Comparison of ENCODE assay signal across 8 cellular contexts in the genomic region with DNA sequence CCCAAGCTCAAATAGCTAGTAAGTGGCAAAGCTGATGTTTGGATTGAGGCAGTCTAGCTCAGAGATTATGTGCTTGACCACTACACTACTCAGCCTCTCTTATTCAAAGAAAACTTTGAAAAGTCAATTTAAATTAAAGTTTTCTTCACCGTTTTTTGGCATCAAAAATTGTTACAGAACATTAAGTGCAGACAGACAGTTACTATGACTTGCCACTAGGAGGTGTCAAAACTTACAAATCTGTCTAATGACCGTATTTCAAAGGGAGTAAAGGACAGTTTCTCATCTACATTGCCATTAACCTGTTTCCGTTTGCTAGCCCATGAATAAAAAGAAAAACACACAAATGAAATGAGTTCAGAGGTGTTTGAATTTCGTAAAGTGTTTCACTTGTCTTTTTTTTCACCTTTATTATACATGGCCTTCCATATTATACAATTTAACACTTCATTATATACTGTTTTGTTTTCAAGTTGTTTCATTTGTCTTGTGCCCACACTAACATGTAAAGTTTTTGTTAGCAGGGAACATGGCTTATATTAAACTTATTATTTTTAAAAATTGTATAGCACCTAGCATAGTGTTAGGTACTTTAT. TPM values are rescaled to one million over a fixed set of nuclear protein-coding genes. Genes with fewer than 3 reads are reported as not detected.
DNase-seq lines count a peak whose midpoint lies in the region; ATAC-seq and TF ChIP-seq lines count a peak whose summit lies in the region.

No MANE protein-coding gene starts in this region.

- no peaks in the 10 kb centered on the region for H3K4me1 Mint-ChIP-seq in neural progenitor cell

- H2AFZ ChIP-seq in neural progenitor cell (replicated peaks), result no peak overlapping the region

- no peak overlapping the region for H3K27ac Mint-ChIP-seq in neural progenitor cell

- H3K4me3 Mint-ChIP-seq in neural progenitor cell, result no peak overlapping the region

- CTCF ChIA-PET in RWPE1 (lab: Yijun Ruan, JAX), result interaction anchor here (0.5 to 2.8 kb wide), 7 partner anchors 13 to 1509 kb away, joined by 3 to 16 read pairs (median 3); no protein-coding TSS in a partner anchor

- H3K27me3 ChIP-seq in neural progenitor cell, result no peaks in the 10 kb centered on the region

- H3K9ac ChIP-seq in neural progenitor cell, result no peak overlapping the region

- POLR2A ChIA-PET in RWPE1 (lab: Yijun Ruan, JAX; ENCODE audit: low non-redundant PET), result no interaction called here

- H3K4me1 ChIP-seq in neural progenitor cell, result no peaks in the 10 kb centered on the region

- H3K36me3 ChIP-seq in neural progenitor cell, result no peaks in the 10 kb centered on the region

- no peaks in the 10 kb centered on the region for H3K79me2 ChIP-seq in neural progenitor cell (ENCODE audit: low read depth)

- peak; percentile 80 for ATAC-seq in GM19395 (IDR thresholded peaks at IDR 0.05; ENCODE audit: unreplicated experiment)

- no peak overlapping the region for H3K4me2 ChIP-seq in neural progenitor cell

- H3K27me3 Mint-ChIP-seq in neural progenitor cell (ENCODE audit: insufficient read depth, low read depth), result peaks cover 3% of the 10 kb centered on the region

- H3K9me3 Mint-ChIP-seq in neural progenitor cell, result no peaks in the 10 kb centered on the region

- peak; percentile 83 for TF ChIP-seq CTCF in RWPE1 (conservative IDR thresholded peaks at IDR 0.05; ENCODE audit: low read depth)
- peak; percentile 64 for TF ChIP-seq CTCF in epithelial cell of esophagus (IDR thresholded peaks at IDR 0.05; ENCODE audit: insufficient read depth, low read depth, low read length, missing control alignments)
- peak; percentile 88 for TF ChIP-seq CTCF in neural progenitor cell (IDR thresholded peaks at IDR 0.05)

- no peaks in the 10 kb centered on the region for H3K36me3 Mint-ChIP-seq in neural progenitor cell

- no peaks in the 10 kb centered on the region for H4K20me1 ChIP-seq in neural progenitor cell (ENCODE audit: low read depth)

- DNase-seq in DMS 273 treated with DMSO at 0.1 percent for 48 hours (lab: John Stamatoyannopoulos, UW) (peak; percentile 48), KG1 (lab: John Stamatoyannopoulos, UW) (peak; percentile 24), RWPE1 (ENCODE audit: low spot score) (peak; percentile 44), epithelial cell of esophagus (ENCODE audit: low read depth) (peak; percentile 51), neural progenitor cell (ENCODE audit: low spot score) (peak; percentile 41), NCI-H187 treated with DMSO at 0.1 percent for 48 hours (lab: John Stamatoyannopoulos, UW) (no peak)
- no peak for DNase-seq in stimulated activated CD8-positive, alpha-beta memory T cell treated with anti-CD3 and anti-CD28 coated beads, Interleukin-4, amount 100 ng/mL, for 48 hours

- H3K4me3 ChIP-seq in epithelial cell of esophagus (ENCODE audit: low read length) (no peak overlapping the region), neural progenitor cell (no peak overlapping the region)

- H3K27ac ChIP-seq in RWPE1 (no peak overlapping the region), neural progenitor cell (no peak overlapping the region)

- H3F3A ChIP-seq in neural progenitor cell (ENCODE audit: low read depth), result no peaks in the 10 kb centered on the region

- no peaks in the 10 kb centered on the region for H3K9me3 ChIP-seq in neural progenitor cell (ENCODE audit: low read depth)

RNA-seq across cellular contexts. Expression of a gene that starts 57.4 kb away (rescaled TPM):
- total RNA-seq in neural progenitor cell (ENCODE audit: low replicate concordance), result 118 and 149 TPM in 2 replicates

Comparison
In these comparisons a context has a peak if more than half of its experiments do, and no peak if none do; other contexts are left out.
1. DNase-seq: peak in DMS 273 treated with DMSO at 0.1 percent for 48 hours (single experiment), KG1 (single experiment), RWPE1 (single experiment), epithelial cell of esophagus (single experiment) and neural progenitor cell (single experiment); none in NCI-H187 treated with DMSO at 0.1 percent for 48 hours (single experiment) and stimulated activated CD8-positive, alpha-beta memory T cell treated with anti-CD3 and anti-CD28 coated beads, Interleukin-4, amount 100 ng/mL, for 48 hours (single experiment).
2. Peak in every context shown above with its lines, with median percentiles within 50 percentile points of each other: CTCF ChIP-seq.